Comparison of ENCODE assay signal across 21 cellular contexts in the genomic region with DNA sequence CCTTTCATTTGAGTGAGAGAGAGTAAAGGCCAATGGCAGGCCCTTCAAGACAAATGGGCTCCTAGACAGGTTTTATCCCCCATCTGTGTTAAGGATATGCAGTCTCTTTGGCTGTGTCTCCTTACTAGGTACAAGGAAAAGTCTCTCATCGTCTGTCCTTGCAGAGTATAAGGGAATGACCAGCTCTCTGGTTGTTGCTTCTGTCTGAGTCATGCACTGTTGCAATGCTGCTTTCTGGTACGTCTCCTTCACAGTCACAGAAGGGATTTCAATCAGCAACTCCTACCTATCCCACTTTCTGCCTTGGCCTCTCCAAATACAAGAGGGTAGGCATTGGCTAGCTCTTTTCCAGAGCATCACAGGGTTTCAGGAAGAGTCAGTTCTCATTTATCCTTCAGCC. TPM values are rescaled to one million over a fixed set of nuclear protein-coding genes. Genes with fewer than 3 reads are reported as not detected.
DNase-seq lines count a peak whose midpoint lies in the region; ATAC-seq and TF ChIP-seq lines count a peak whose summit lies in the region.
"Had no signal": no experiment of that assay in that cellular context is flagged by ENCODE, and none has a peak within 500 bp of the region (broad histone marks: within the 10 kb centered on the region; RNA-seq: fewer than 3 reads in every experiment).

No MANE protein-coding gene starts in this region.

- peak overlapping the region in 1 of 2 experiments; percentile 65; a peak in 1 of 4 replicates for H4K8ac ChIP-seq in IMR-90 (ENCODE audit: low read depth in 2 of 2, low read length in 2 of 2)

- no peaks in the 10 kb centered on the region for H3K9me3 ChIP-seq in AG04450 (ENCODE audit: control insufficient read depth, insufficient read depth, low read length)
- no peaks in the 10 kb centered on the region for H3K9me3 ChIP-seq in IMR-90 (ENCODE audit: control insufficient read depth, insufficient read depth, low read length)
- H3K9me3 ChIP-seq in mammary epithelial cell (replicated peaks; ENCODE audit: insufficient read depth, low read length), result no peaks in the 10 kb centered on the region
- H3K9me3 ChIP-seq: gastrocnemius medialis, psoas muscle, vagina had no signal

- no peaks in the 10 kb centered on the region for H3K79me2 ChIP-seq in mammary epithelial cell (ENCODE audit: insufficient read depth, low read length)

- H3K27me3 ChIP-seq in AG04450 (ENCODE audit: control insufficient read depth, insufficient read depth, low read length) (no peaks in the 10 kb centered on the region), IMR-90 (ENCODE audit: control insufficient read depth, insufficient read depth, low read length) (no peaks in the 10 kb centered on the region), mammary epithelial cell (ENCODE audit: insufficient read depth, low read length) (no peaks in the 10 kb centered on the region)
- H3K27me3 ChIP-seq: gastrocnemius medialis, vagina had no signal

- no peak for TF ChIP-seq CTCF in AG04450 (IDR thresholded peaks at IDR 0.05; ENCODE audit: low read depth, low read length)
- TF ChIP-seq CTCF in IMR-90 (conservative IDR thresholded peaks at IDR 0.05; ENCODE audit: low read depth, low read length), result no peak
- TF ChIP-seq CTCF in mammary epithelial cell (conservative IDR thresholded peaks at IDR 0.05 in 1 of 2, IDR thresholded peaks at IDR 0.05 in 1 of 2; ENCODE audit: extremely low read depth in 1 of 2, insufficient read depth in 1 of 2, low read depth in 1 of 2, low read length in 2 of 2), result no peak
- TF ChIP-seq CTCF in foreskin fibroblast (IDR thresholded peaks at IDR 0.05; ENCODE audit: low read depth, low read length), result no peak

- H3K4me2 ChIP-seq in IMR-90 (ENCODE audit: low read depth, low read length), result no peak overlapping the region
- no peak overlapping the region for H3K4me2 ChIP-seq in mammary epithelial cell (ENCODE audit: insufficient read depth, low read depth, low read length)
- H3K4me2 ChIP-seq: KMS-11 had no signal

- H3K27ac ChIP-seq in AG04450 (ENCODE audit: low read depth, low read length), result peak overlapping the region; percentile 4
- H3K27ac ChIP-seq in IMR-90 (ENCODE audit: insufficient read depth, low read length), result no peak overlapping the region
- H3K27ac ChIP-seq in mammary epithelial cell (ENCODE audit: insufficient read depth, low read depth, low read length), result no peak overlapping the region
- H3K27ac ChIP-seq: gastrocnemius medialis, KMS-11, psoas muscle, vagina had no signal

- TF ChIP-seq RAD21 in IMR-90 (IDR thresholded peaks at IDR 0.05; ENCODE audit: low read length), result no peak

- intact Hi-C loops in IMR-90 (cut with micrococcal nuclease), result no loop called here
- intact Hi-C loops in mammary epithelial cell (cut with micrococcal nuclease), result no loop called here

- CTCF ChIA-PET in AG04450 (lab: Charles Lee), result no interaction called here
- CTCF ChIA-PET in IMR-90 (lab: Yijun Ruan, JAX), result no interaction called here
- CTCF ChIA-PET in mammary epithelial cell (lab: Charles Lee; ENCODE audit: low non-redundant PET), result no interaction called here
- CTCF ChIA-PET in HEK293T (lab: Yijun Ruan, JAX), result no interaction called here

- in situ Hi-C loops in IMR-90 (cut with MboI; ENCODE audit: low sequenced_read_pairs), result no loop called here
- in situ Hi-C loops in mammary epithelial cell (cut with MboI; ENCODE audit: low sequenced_read_pairs in 2 of 2), result no loop called here

- no peak overlapping the region for H3K23ac ChIP-seq in IMR-90 (ENCODE audit: low read depth, low read length)

- H3K56ac ChIP-seq in IMR-90 (ENCODE audit: extremely low read depth, insufficient read depth, low read length), result no peak overlapping the region

- 0 out of 2 replicates have a peak overlapping the region, but pooled peaks have one; percentile 31 for H3K4ac ChIP-seq in IMR-90 (ENCODE audit: low read depth, low read length)

- H2BK15ac ChIP-seq in IMR-90 (ENCODE audit: low read depth, low read length), result no peak overlapping the region

- no peak for TF ChIP-seq POLR2A in IMR-90 (IDR thresholded peaks at IDR 0.05; ENCODE audit: low read depth, low read length)

- peak; percentile 78 for ATAC-seq in IMR-90 (ENCODE audit: low read depth)
- no peak for ATAC-seq in HG02970 (IDR thresholded peaks at IDR 0.05; ENCODE audit: low FRiP score, unreplicated experiment)
- ATAC-seq: gastrocnemius medialis; psoas muscle; stimulated activated naive CD8-positive, alpha-beta T cell treated with anti-CD3 and anti-CD28 coated beads, Interleukin-15, amount 100 ng/mL, for 72 hours had no signal

- no TSS peak for BruUV-seq in IMR-90 (replicated peaks; lab: Mats Ljungman, UMichigan)
- BruUV-seq in mammary epithelial cell (replicated peaks; lab: Mats Ljungman, UMichigan), result no TSS peak

- no peak overlapping the region; the same call in 1 of the 2 replicates for H2AK5ac ChIP-seq in IMR-90 (ENCODE audit: low read depth, low read length)

- peak overlapping the region; percentile 2; the same call in 1 of the 2 replicates for H3K18ac ChIP-seq in IMR-90 (ENCODE audit: low read depth, low read length)

- H3K36me3 ChIP-seq in IMR-90 (ENCODE audit: control insufficient read depth, insufficient read depth, low read length) (no peaks in the 10 kb centered on the region), mammary epithelial cell (ENCODE audit: insufficient read depth, low read length) (no peaks in the 10 kb centered on the region)
- H3K36me3 ChIP-seq: gastrocnemius medialis, vagina had no signal

- DNase-seq in AG04450 (ENCODE audit: low read depth, low spot score) (peak; percentile 38), IMR-90 (peak; percentile 90), mammary epithelial cell (peak; percentile 57), foreskin fibroblast (peak; percentile 35 to 79), HEK293T (ENCODE audit: extremely low spot score) (no peak), NCI-H1048 (lab: John Stamatoyannopoulos, UW) (no peak), NCI-H2107 (lab: John Stamatoyannopoulos, UW) (no peak)
- DNase-seq: activated CD4-positive, alpha-beta T cell treated with anti-CD3 and anti-CD28 coated beads for 4 hours; activated CD8-positive, alpha-beta memory T cell treated with anti-CD3 and anti-CD28 coated beads, Interleukin-2, amount 50 U/mL, for 4 hours; activated naive CD4-positive, alpha-beta T cell; CD4-positive, alpha-beta T cell; effector CD4-positive, alpha-beta T cell; gastrocnemius medialis; NCI-H1694 treated with DMSO at 0.1 percent for 48 hours; NCI-H510A; psoas muscle; stimulated activated naive CD8-positive, alpha-beta T cell treated with anti-CD3 and anti-CD28 coated beads, Interleukin-15, amount 100 ng/mL, for 72 hours had no signal

- H4K91ac ChIP-seq in IMR-90 (ENCODE audit: insufficient read depth, low read depth, low read length), result no peak overlapping the region

- peaks cover 6% of the 10 kb centered on the region for H3K9me1 ChIP-seq in IMR-90 (ENCODE audit: insufficient read depth, low read length)

- no CpG with 5 or more reads among the region's 2 CpGs for WGBS in IMR-90 (ENCODE audit: extremely low coverage in 2 of 2, insufficient read length in 1 of 2), 2 experiments
- WGBS in mammary epithelial cell (ENCODE audit: low coverage, missing lambda C conversion rate), result 50% methylated on average over 2 of the region's 2 CpGs

- H2AK9ac ChIP-seq in IMR-90 (replicated peaks; ENCODE audit: low read depth, low read length, poor library complexity), result no peak overlapping the region

- H2BK20ac ChIP-seq in IMR-90 (ENCODE audit: low read depth, low read length), result peak overlapping the region; percentile 59; the same call in 1 of the 2 replicates

- H2AFZ ChIP-seq in IMR-90 (replicated peaks; ENCODE audit: low read length, poor library complexity) (peak overlapping the region; percentile 38), mammary epithelial cell (ENCODE audit: low read depth, low read length) (no peak overlapping the region)

- no peak overlapping the region for H3K4me3 ChIP-seq in AG04450 (ENCODE audit: low read depth, low read length)
- H3K4me3 ChIP-seq in IMR-90 (ENCODE audit: insufficient read depth, low read depth, low read length), result no peak overlapping the region
- no peak overlapping the region for H3K4me3 ChIP-seq in mammary epithelial cell (replicated peaks in 1 of 3; ENCODE audit: insufficient read depth in 1 of 3, low read depth in 2 of 3, low read length in 3 of 3)
- no peak overlapping the region for H3K4me3 ChIP-seq in foreskin fibroblast (ENCODE audit: low read depth in 1 of 2, low read length in 2 of 2)
- H3K4me3 ChIP-seq: gastrocnemius medialis, psoas muscle, vagina had no signal

- H3K4me1 ChIP-seq in IMR-90 (ENCODE audit: control insufficient read depth, insufficient read depth, low read length) (peaks cover 10% of the 10 kb centered on the region), mammary epithelial cell (ENCODE audit: insufficient read depth, low read length) (no peaks in the 10 kb centered on the region)
- H3K4me1 ChIP-seq: gastrocnemius medialis, psoas muscle had no signal

- peak overlapping the region; percentile 35; the same call in 1 of the 2 replicates for H2BK120ac ChIP-seq in IMR-90 (ENCODE audit: low read depth, low read length)

- H4K20me1 ChIP-seq in IMR-90 (ENCODE audit: insufficient read depth, low read length), result peaks cover 4% of the 10 kb centered on the region; the same call in 1 of the 2 replicates
- H4K20me1 ChIP-seq in mammary epithelial cell (ENCODE audit: insufficient read depth, low read length), result no peaks in the 10 kb centered on the region

- no peak overlapping the region for H2BK5ac ChIP-seq in IMR-90 (ENCODE audit: low read depth, low read length, poor library complexity, severe bottlenecking)

- no peak overlapping the region for H4K5ac ChIP-seq in IMR-90 (ENCODE audit: low read depth, low read length)

- H3K9ac ChIP-seq in IMR-90 (ENCODE audit: low read depth, low read length) (no peak overlapping the region), mammary epithelial cell (ENCODE audit: insufficient read depth, low read length) (no peak overlapping the region)
- H3K9ac ChIP-seq: KMS-11 had no signal

- H3K79me1 ChIP-seq in IMR-90 (ENCODE audit: low read depth in 1 of 2, low read length in 2 of 2), result peaks cover 0 to 12% of the 10 kb centered on the region in 2 experiments; a peak in 2 of 4 replicates

- dilution Hi-C loops in IMR-90 (cut with HindIII; ENCODE audit: low sequenced_read_pairs, unreplicated experiment) (no loop called here), mammary epithelial cell (cut with HindIII; ENCODE audit: low sequenced_read_pairs) (no loop called here)

- H3K14ac ChIP-seq in IMR-90 (replicated peaks; ENCODE audit: low read depth, low read length), result no peak overlapping the region

- POLR2A ChIA-PET in AG04450 (lab: Yijun Ruan, JAX) (no interaction called here), IMR-90 (lab: Charles Lee; ENCODE audit: unreplicated experiment) (no interaction called here), HEK293T (lab: Yijun Ruan, JAX) (no interaction called here)

TF ChIP-seq in HEK293T, 16 proteins besides CTCF, POLR2A, EP300 and RAD21 (continues in another document):
- TF ChIP-seq ARNT (IDR thresholded peaks at IDR 0.05), result no peak

RNA-seq across cellular contexts. Expression of gene CTTNBP2, which starts 48.1 kb away (rescaled TPM):
- polyA plus RNA-seq in AG04450 (2011; rRNA removed) (10.7 and 14.4 TPM in 2 replicates), IMR-90 (2012; rRNA removed) (6.6 and 7.1 TPM in 2 replicates), mammary epithelial cell (1.1 TPM)
- 18.5 and 28.7 TPM in 2 replicates for polyA minus RNA-seq in AG04450 (2011; rRNA and poly(A)+ RNA removed)
- total RNA-seq in IMR-90 (2012; rRNA removed) (11.3 and 11.4 TPM in 2 replicates), mammary epithelial cell (1 to 10 TPM in 1 of 2 donors, under 1 TPM in 1; 0.16 to 8.0 TPM)
- 1.9 and 3.6 TPM in 2 replicates for polyA plus RNA-seq in IMR-90 (2012; cell fraction: cytosol; rRNA removed)
- 6.9 and 28.6 TPM in 2 replicates for polyA plus RNA-seq in IMR-90 (2012; cell fraction: nucleus; rRNA removed; ENCODE audit: low replicate concordance)
- 27.8 TPM for polyA minus RNA-seq in mammary epithelial cell
- total RNA-seq: CD4-positive, alpha-beta T cell; lung microvascular endothelial cell had no signal

Comparison
In these comparisons a context has a peak if more than half of its experiments do, and no peak if none do; other contexts are left out.
1. DNase-seq: peak in AG04450 (single experiment), IMR-90 (single experiment), mammary epithelial cell (single experiment) and foreskin fibroblast (2 of 2); none in HEK293T (single experiment), NCI-H1048 (single experiment) and NCI-H2107 (single experiment).